In genomic region chr3:121834079-121834730, GRCh38 we compare ENCODE assay signal across 8 cellular contexts. TPM values are rescaled to one million over a fixed set of nuclear protein-coding genes. Genes with fewer than 3 reads are reported as not detected.
DNase-seq lines count a peak whose midpoint lies in the region; ATAC-seq and TF ChIP-seq lines count a peak whose summit lies in the region.

No MANE protein-coding gene starts in this region.

- no peaks in the 10 kb centered on the region for H3K79me2 ChIP-seq in parathyroid adenoma

- H3K4me3 Mint-ChIP-seq in activated B cell treated with CpG ODN at 0.5 μM for 24 hours (peak overlapping the region; percentile 99), glutamatergic neuron (ENCODE audit: unreplicated experiment) (peak overlapping the region; percentile 92)

- H3K4me3 ChIP-seq in parathyroid adenoma (ENCODE audit: low read depth, low read length), result peak overlapping the region; percentile 90

- POLR2A ChIA-PET in activated B cell treated with CpG ODN at 0.5 μM for 24 hours (lab: Charles Lee), result interaction anchor here (0.6 to 3.2 kb wide), 15 partner anchors 8 to 582 kb away, joined by 3 to 24 read pairs (median 5); partner anchors contain the start of genes CD86, GOLGB1, HCLS1 and WDR5B

- H3K36me3 Mint-ChIP-seq in activated B cell treated with CpG ODN at 0.5 μM for 24 hours (ENCODE audit: low read depth) (peaks cover 54% of the 10 kb centered on the region), glutamatergic neuron (ENCODE audit: unreplicated experiment) (no peaks in the 10 kb centered on the region)

- TF ChIP-seq CTCF in activated B cell treated with CpG ODN at 0.5 μM for 24 hours (IDR thresholded peaks at IDR 0.05), result no peak
- no peak for TF ChIP-seq CTCF in glutamatergic neuron (IDR thresholded peaks at IDR 0.05; ENCODE audit: partially characterized antibody, unreplicated experiment)
- TF ChIP-seq CTCF in parathyroid adenoma (IDR thresholded peaks at IDR 0.05), result no peak

- H3K4me1 Mint-ChIP-seq in activated B cell treated with CpG ODN at 0.5 μM for 24 hours (peaks cover 70% of the 10 kb centered on the region), glutamatergic neuron (ENCODE audit: low read depth, unreplicated experiment) (peaks cover 4% of the 10 kb centered on the region)

- intact Hi-C loops in activated B cell treated with CpG ODN at 0.5 μM for 24 hours (cut with micrococcal nuclease), result loop anchor here (2.0 kb wide), 3 partner anchors 15 to 551 kb away; partner anchors contain the start of gene FAM162A

- peak overlapping the region; percentile 66 for H3K27ac ChIP-seq in parathyroid adenoma

- H3K9me3 Mint-ChIP-seq in activated B cell treated with CpG ODN at 0.5 μM for 24 hours (no peaks in the 10 kb centered on the region), glutamatergic neuron (ENCODE audit: unreplicated experiment) (peaks cover 4% of the 10 kb centered on the region)

- H3K9ac ChIP-seq in parathyroid adenoma, result peak overlapping the region; percentile 57

- peak overlapping the region; percentile 88 for H3K4me2 ChIP-seq in parathyroid adenoma (ENCODE audit: low read length)

- CTCF ChIA-PET in activated B cell treated with CpG ODN at 0.5 μM for 24 hours (lab: Charles Lee), result no interaction called here

- H3K27ac Mint-ChIP-seq in activated B cell treated with CpG ODN at 0.5 μM for 24 hours (peak overlapping the region; percentile 95), glutamatergic neuron (ENCODE audit: unreplicated experiment) (no peak overlapping the region)

- no peaks in the 10 kb centered on the region for H3K27me3 Mint-ChIP-seq in activated B cell treated with CpG ODN at 0.5 μM for 24 hours
- peaks cover 3% of the 10 kb centered on the region for H3K27me3 Mint-ChIP-seq in glutamatergic neuron (ENCODE audit: unreplicated experiment)

- H2AFZ ChIP-seq in parathyroid adenoma, result peak overlapping the region; percentile 98

- H3K4me1 ChIP-seq in parathyroid adenoma, result no peaks in the 10 kb centered on the region

- DNase-seq in COLO829 (ENCODE audit: low spot score) (peak; percentile 39), activated B cell treated with CpG ODN at 0.5 μM for 24 hours (no peak), glutamatergic neuron (no peak), NCI-H524 treated with DMSO at 0.1 percent for 48 hours (lab: John Stamatoyannopoulos, UW) (no peak), putamen (ENCODE audit: low spot score) (no peak)

- no peaks in the 10 kb centered on the region for H3K36me3 ChIP-seq in parathyroid adenoma (ENCODE audit: control insufficient read depth, insufficient read depth, low read length)

- peak; percentile 1 for ATAC-seq in HG03045 (IDR thresholded peaks at IDR 0.05; ENCODE audit: unreplicated experiment)
- ATAC-seq in activated B cell treated with CpG ODN at 0.5 μM for 24 hours (ENCODE audit: low read depth), result peak; percentile 0
- ATAC-seq in HG02970 (IDR thresholded peaks at IDR 0.05; ENCODE audit: low FRiP score, unreplicated experiment), result no peak

- no peaks in the 10 kb centered on the region for H3K27me3 ChIP-seq in parathyroid adenoma (ENCODE audit: control insufficient read depth, insufficient read depth, low read length)

- no peaks in the 10 kb centered on the region for H3K9me3 ChIP-seq in parathyroid adenoma (ENCODE audit: control insufficient read depth, low read length)

RNA-seq across cellular contexts. Expression of gene IQCB1, which starts 0.7 kb away (rescaled TPM):
- total RNA-seq in activated B cell treated with CpG ODN at 0.5 μM for 24 hours (40.1 and 52.4 TPM in 2 replicates), glutamatergic neuron (ENCODE audit: unreplicated experiment) (8.5 TPM)

RNA-seq across cellular contexts. Expression of gene EAF2, which starts 0.8 kb away (rescaled TPM):
- total RNA-seq in activated B cell treated with CpG ODN at 0.5 μM for 24 hours (43.3 and 47.7 TPM in 2 replicates), glutamatergic neuron (ENCODE audit: unreplicated experiment) (1.4 TPM)

RNA-seq across cellular contexts. Expression of gene SLC15A2, which starts 60.0 kb away (rescaled TPM):
- total RNA-seq in activated B cell treated with CpG ODN at 0.5 μM for 24 hours (8.5 and 16.0 TPM in 2 replicates), glutamatergic neuron (ENCODE audit: unreplicated experiment) (0.64 TPM)

Comparison
In these comparisons a context has a peak if more than half of its experiments do, and no peak if none do; other contexts are left out.
1. RNA of gene EAF2, which starts 0.8 kb away (total RNA-seq): 43.3 to 47.7 TPM in activated B cell treated with CpG ODN at 0.5 μM for 24 hours; 1.4 TPM in glutamatergic neuron (single experiment); every median in the first group is over 10 times any median in the second.